ENCODE assay signal across 29 cellular contexts in the genomic region with DNA sequence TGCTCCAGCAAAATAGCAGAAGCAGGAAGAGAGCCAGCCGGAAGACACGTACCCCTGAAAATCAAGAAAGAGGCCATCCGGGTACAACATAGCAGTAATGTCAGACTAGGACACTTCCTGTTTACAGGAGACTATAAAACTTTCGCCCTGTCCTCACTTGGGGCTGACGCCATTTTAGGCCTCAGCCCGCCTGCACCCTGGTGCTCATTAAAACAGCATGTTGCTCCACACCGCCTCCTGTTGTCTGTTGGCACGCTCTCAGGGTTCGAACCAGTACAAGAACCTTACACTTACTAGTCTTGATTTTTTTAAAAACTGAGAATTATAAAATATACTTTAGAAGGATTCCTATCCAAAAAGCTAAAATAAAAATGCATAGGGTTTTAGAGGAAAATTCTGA.
"Had no signal": no experiment of that assay in that cellular context is flagged by ENCODE, and none has a peak within 500 bp of the region (broad histone marks: within the 10 kb centered on the region; RNA-seq: fewer than 3 reads in every experiment).

No MANE protein-coding gene starts in this region.

- H3K4me3 ChIP-seq: breast epithelium, gastroesophageal sphincter, hepatocyte, pancreas, prostate gland, sigmoid colon had no signal

- H3K9me3 ChIP-seq: breast epithelium, gastroesophageal sphincter, pancreas, prostate gland, sigmoid colon had no signal

- DNase-seq: activated CD4-positive, alpha-beta T cell treated with anti-CD3 and anti-CD28 coated beads, Interleukin-2, amount 10 ng/mL, durations not matched to agents 7 days and 5 days; activated CD8-positive, alpha-beta T cell treated with anti-CD3 and anti-CD28 coated beads for 36 hours; activated gamma-delta T cell treated with Interleukin-2 at 50 U/mL for 16 hours; activated naive CD4-positive, alpha-beta T cell treated with anti-CD3 and anti-CD28 coated beads, Interleukin-2, amount 50 U/mL, for 16 hours; activated T-cell treated with anti-CD3 and anti-CD28 coated beads, Interleukin-2, amount 50 U/mL, for 4 hours; amygdala; central memory CD4-positive, alpha-beta T cell; islet precursor cell; left ventricle myocardium superior; naive B cell; nephron progenitor cell; pancreas; retina; sigmoid colon; small intestine; stimulated activated CD4-positive, alpha-beta T cell treated with anti-CD3 and anti-CD28 coated beads, Interleukin-4, amount 100 ng/mL, for 4 hours; stimulated activated CD8-positive, alpha-beta memory T cell treated with anti-CD3 and anti-CD28 coated beads, Interleukin-4, amount 100 ng/mL, for 48 hours; stimulated activated naive CD8-positive, alpha-beta T cell treated with anti-CD3 and anti-CD28 coated beads, Interleukin-15, amount 100 ng/mL, for 72 hours; substantia nigra; T-cell had no signal

- H3K4me1 Mint-ChIP-seq: activated CD4-positive, alpha-beta T cell treated with anti-CD3 and anti-CD28 coated beads, Interleukin-2, amount 10 ng/mL, durations not matched to agents 7 days and 5 days; activated T-helper 17 cell treated with anti-CD3 and anti-CD28 coated beads, Interleukin-2, amount 50 U/mL, for 72 hours; naive B cell; stimulated activated memory B cell treated with anti-CD40 and anti-IgM and Interleukin-4, amounts not matched to agents 10 μg/mL and 1 μg/mL and 100 μg/mL, for 72 hours; stimulated activated naive CD8-positive, alpha-beta T cell treated with anti-CD3 and anti-CD28 coated beads, Interleukin-15, amount 100 ng/mL, for 72 hours; T-cell had no signal

- H3K36me3 ChIP-seq: breast epithelium, gastroesophageal sphincter, pancreas, prostate gland, sigmoid colon had no signal

- ATAC-seq: activated CD4-positive, CD25-positive, alpha-beta regulatory T cell treated with anti-CD3 and anti-CD28 coated beads, Interleukin-2, amount 50 U/mL, for 24 hours; activated CD8-positive, alpha-beta T cell treated with anti-CD3 and anti-CD28 coated beads for 36 hours; activated T-cell treated with anti-CD3 and anti-CD28 coated beads, Interleukin-2, amount 50 U/mL, for 4 hours; activated T-helper 17 cell treated with anti-CD3 and anti-CD28 coated beads, Interleukin-2, amount 50 U/mL, for 72 hours; gastroesophageal sphincter; left ventricle myocardium superior; pancreas; stimulated activated memory B cell treated with anti-CD40 and anti-IgM and Interleukin-4, amounts not matched to agents 10 μg/mL and 1 μg/mL and 100 μg/mL, for 72 hours; stimulated activated naive CD8-positive, alpha-beta T cell treated with anti-CD3 and anti-CD28 coated beads, Interleukin-15, amount 100 ng/mL, for 72 hours; T-cell had no signal

- H3K4me3 Mint-ChIP-seq: activated CD4-positive, alpha-beta T cell treated with anti-CD3 and anti-CD28 coated beads, Interleukin-2, amount 10 ng/mL, durations not matched to agents 7 days and 5 days; activated CD8-positive, alpha-beta T cell treated with anti-CD3 and anti-CD28 coated beads for 36 hours; activated T-cell treated with anti-CD3 and anti-CD28 coated beads, Interleukin-2, amount 50 U/mL, for 4 hours; activated T-helper 17 cell treated with anti-CD3 and anti-CD28 coated beads, Interleukin-2, amount 50 U/mL, for 72 hours; mesothelial cell of epicardium; nephron progenitor cell; stimulated activated memory B cell treated with anti-CD40 and anti-IgM and Interleukin-4, amounts not matched to agents 10 μg/mL and 1 μg/mL and 100 μg/mL, for 72 hours; stimulated activated naive CD8-positive, alpha-beta T cell treated with anti-CD3 and anti-CD28 coated beads, Interleukin-15, amount 100 ng/mL, for 72 hours; T-cell; T-helper 2 cell treated with Interferon-gamma antibody and Interleukin-4, amounts not matched to agents 5 μg/mL and 100 μg/mL, for 36 hours had no signal

- H3K4me1 ChIP-seq: breast epithelium, prostate gland had no signal

- H3K27ac Mint-ChIP-seq: activated CD4-positive, alpha-beta T cell treated with anti-CD3 and anti-CD28 coated beads, Interleukin-2, amount 10 ng/mL, durations not matched to agents 7 days and 5 days; activated CD8-positive, alpha-beta T cell treated with anti-CD3 and anti-CD28 coated beads for 36 hours; activated T-helper 17 cell treated with anti-CD3 and anti-CD28 coated beads, Interleukin-2, amount 50 U/mL, for 72 hours; naive B cell; nephron progenitor cell; stimulated activated memory B cell treated with anti-CD40 and anti-IgM and Interleukin-4, amounts not matched to agents 10 μg/mL and 1 μg/mL and 100 μg/mL, for 72 hours; T-cell; T-helper 2 cell treated with Interferon-gamma antibody and Interleukin-4, amounts not matched to agents 5 μg/mL and 100 μg/mL, for 36 hours had no signal

- H2AFZ ChIP-seq: hepatocyte had no signal

- H3K79me2 ChIP-seq: hepatocyte had no signal

- H3K4me2 ChIP-seq: hepatocyte had no signal

- H3K27me3 ChIP-seq: breast epithelium, gastroesophageal sphincter, hepatocyte, pancreas, sigmoid colon had no signal

- H3K36me3 Mint-ChIP-seq: mesothelial cell of epicardium; naive B cell; stimulated activated memory B cell treated with anti-CD40 and anti-IgM and Interleukin-4, amounts not matched to agents 10 μg/mL and 1 μg/mL and 100 μg/mL, for 72 hours; T-cell had no signal

- H3K27ac ChIP-seq: breast epithelium, gastroesophageal sphincter, hepatocyte, pancreas, sigmoid colon had no signal

- H3K9me3 Mint-ChIP-seq: activated CD8-positive, alpha-beta T cell treated with anti-CD3 and anti-CD28 coated beads for 36 hours; activated T-cell treated with anti-CD3 and anti-CD28 coated beads, Interleukin-2, amount 50 U/mL, for 4 hours; activated T-helper 17 cell treated with anti-CD3 and anti-CD28 coated beads, Interleukin-2, amount 50 U/mL, for 72 hours; mesothelial cell of epicardium; nephron progenitor cell; stimulated activated memory B cell treated with anti-CD40 and anti-IgM and Interleukin-4, amounts not matched to agents 10 μg/mL and 1 μg/mL and 100 μg/mL, for 72 hours had no signal
